In genomic region chr14:77653473-77653872, GRCh38 we compare ENCODE assay signal across 1 cellular context.
TF ChIP-seq lines count a peak whose summit lies in the region.

No MANE protein-coding gene starts in this region.

TF ChIP-seq in K562, 482 proteins besides CTCF, POLR2A, EP300 and RAD21:
- TF ChIP-seq ZNF384 (IDR thresholded peaks at IDR 0.05; ENCODE audit: low read depth, low read length) (no peak), SRF (CRISPR knock-in tag; IDR thresholded peaks at IDR 0.05) (peak in 1 of 2 experiments; percentile 73; a peak in 1 of 4 replicates)
TF ChIP-seq in K562: peak in this region for 1.
